In the genomic region with DNA sequence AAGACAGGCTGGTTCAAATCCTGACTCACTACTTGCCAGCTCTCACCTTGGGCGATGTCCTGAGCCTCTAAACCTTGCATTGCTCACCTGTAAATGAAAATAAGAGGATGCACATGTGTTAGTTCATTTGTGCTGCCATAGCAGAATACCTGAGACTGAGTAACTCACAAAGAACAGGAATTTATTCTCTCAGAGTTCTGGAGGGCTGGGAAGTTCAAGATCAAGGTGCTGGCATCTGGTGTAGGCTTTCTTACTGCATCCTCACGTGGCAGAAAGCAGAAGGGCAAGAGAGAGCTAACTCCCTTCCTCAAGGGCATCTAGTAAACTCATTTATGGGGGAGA, we compare ENCODE assay signal across 15 cellular contexts.
DNase-seq lines count a peak whose midpoint lies in the region; ATAC-seq and TF ChIP-seq lines count a peak whose summit lies in the region.
"Had no signal": no experiment of that assay in that cellular context is flagged by ENCODE, and none has a peak within 500 bp of the region (broad histone marks: within the 10 kb centered on the region; RNA-seq: fewer than 3 reads in every experiment).

No MANE protein-coding gene starts in this region.

- no peak overlapping the region for H3K23ac ChIP-seq in H9 (ENCODE audit: insufficient read length, low read depth, low read length)

- no peak overlapping the region for H3T11ph ChIP-seq in H9 (ENCODE audit: low read length)

- H2BK15ac ChIP-seq in H9 (ENCODE audit: low read depth, low read length), result no peak overlapping the region

- H3K27me3 ChIP-seq in ACC112 (ENCODE audit: insufficient read depth, low read length) (no peaks in the 10 kb centered on the region), H9 (ENCODE audit: insufficient read depth, low read length) (no peaks in the 10 kb centered on the region), WERI-Rb-1 (ENCODE audit: insufficient read depth, low read depth, severe bottlenecking) (no peaks in the 10 kb centered on the region), iPS-18a (ENCODE audit: control insufficient read depth, insufficient read depth, low read length) (no peaks in the 10 kb centered on the region)
- H3K27me3 ChIP-seq: MG63 had no signal

- whole genome bisulfite sequencing in H9 (ENCODE audit: extremely low coverage, insufficient read length, low lambda C conversion rate), result no CpG with 5 or more reads among the region's 2 CpGs

- H3K27me3 Mint-ChIP-seq in H9 (ENCODE audit: low read depth), result peaks cover 8% of the 10 kb centered on the region; the same call in 1 of the 2 replicates
- H3K27me3 Mint-ChIP-seq in activated CD4-positive, alpha-beta T cell treated with anti-CD3 and anti-CD28 coated beads, Interleukin-2, amount 10 ng/mL, durations not matched to agents 7 days and 5 days, result peaks cover 15% of the 10 kb centered on the region

- H4K8ac ChIP-seq in H9 (replicated peaks; ENCODE audit: insufficient read length, low read depth, low read length), result no peak overlapping the region

- peaks cover 0 to 3% (median 0%) of the 10 kb centered on the region in 3 experiments; a peak in 3 of 7 replicates for H3K36me3 Mint-ChIP-seq in H9 (ENCODE audit: insufficient read depth in 1 of 3, low read depth in 3 of 3)
- H3K36me3 Mint-ChIP-seq in activated CD4-positive, alpha-beta T cell treated with anti-CD3 and anti-CD28 coated beads, Interleukin-2, amount 10 ng/mL, durations not matched to agents 7 days and 5 days (ENCODE audit: low read depth), result no peaks in the 10 kb centered on the region

- no peak overlapping the region for H3K18ac ChIP-seq in H9 (ENCODE audit: insufficient read length, low read depth, low read length)

- H3K27ac Mint-ChIP-seq in H9, result no peak overlapping the region; a peak in 1 of 7 replicates
- H3K27ac Mint-ChIP-seq in activated CD4-positive, alpha-beta T cell treated with anti-CD3 and anti-CD28 coated beads, Interleukin-2, amount 10 ng/mL, durations not matched to agents 7 days and 5 days, result no peak overlapping the region

- H3K79me2 ChIP-seq in ACC112 (ENCODE audit: control insufficient read depth, insufficient read depth, low read length, unreplicated experiment), result no peaks in the 10 kb centered on the region
- no peaks in the 10 kb centered on the region for H3K79me2 ChIP-seq in H9 (ENCODE audit: insufficient read depth, low read length)

- H3K27ac ChIP-seq in ACC112 (ENCODE audit: low read depth, low read length) (peak overlapping the region; percentile 59; the same call in 1 of the 2 replicates), H9 (ENCODE audit: insufficient read length, low read depth, low read length) (no peak overlapping the region), WERI-Rb-1 (peak overlapping the region; percentile 36), iPS-18a (ENCODE audit: low read length) (no peak overlapping the region)
- H3K27ac ChIP-seq: KMS-11, PC-9 had no signal

- H2BK20ac ChIP-seq in H9 (ENCODE audit: low read depth, low read length, poor library complexity, severe bottlenecking), result no peak overlapping the region

- H3K14ac ChIP-seq in H9 (ENCODE audit: insufficient read depth, low read length), result no peak overlapping the region

- CTCF ChIA-PET in activated CD4-positive, alpha-beta T cell treated with anti-CD3 and anti-CD28 coated beads, Interleukin-2, amount 10 ng/mL, durations not matched to agents 7 days and 5 days (lab: Charles Lee), result interaction anchor here (0.6 kb wide), 1 partner anchor 133 kb away, joined by 3 read pairs; no protein-coding TSS in a partner anchor

- H2AK5ac ChIP-seq in H9 (ENCODE audit: insufficient read length, low read length), result no peak overlapping the region

- H2AFZ ChIP-seq in ACC112 (ENCODE audit: low read length, unreplicated experiment) (no peak overlapping the region), H9 (ENCODE audit: low read length) (no peak overlapping the region)
- H2AFZ ChIP-seq: PC-9 had no signal

- no peak overlapping the region for H2BK5ac ChIP-seq in H9 (ENCODE audit: insufficient read length, low read length)

- ATAC-seq in GM19463 (IDR thresholded peaks at IDR 0.05; ENCODE audit: unreplicated experiment), result no peak
- ATAC-seq: Right ventricle myocardium inferior had no signal

- H3K4me2 ChIP-seq in H9 (ENCODE audit: insufficient read depth, insufficient read length, low read length), result peak overlapping the region; percentile 8
- H3K4me2 ChIP-seq: KMS-11, PC-9 had no signal

- no peak overlapping the region for H2BK12ac ChIP-seq in H9 (ENCODE audit: insufficient read length, low read depth, low read length)

- H3K4me1 Mint-ChIP-seq in H9, result peaks cover 28 to 41% of the 10 kb centered on the region in 2 experiments
- H3K4me1 Mint-ChIP-seq in activated CD4-positive, alpha-beta T cell treated with anti-CD3 and anti-CD28 coated beads, Interleukin-2, amount 10 ng/mL, durations not matched to agents 7 days and 5 days, result peaks cover 4% of the 10 kb centered on the region

- no peak overlapping the region for H3K4me3 Mint-ChIP-seq in H9
- H3K4me3 Mint-ChIP-seq in activated CD4-positive, alpha-beta T cell treated with anti-CD3 and anti-CD28 coated beads, Interleukin-2, amount 10 ng/mL, durations not matched to agents 7 days and 5 days, result no peak overlapping the region

- H3K36me3 ChIP-seq in ACC112 (ENCODE audit: insufficient read depth, low read length) (no peaks in the 10 kb centered on the region), WERI-Rb-1 (no peaks in the 10 kb centered on the region), iPS-18a (ENCODE audit: control insufficient read depth, low read depth, low read length) (no peaks in the 10 kb centered on the region)
- H3K36me3 ChIP-seq: MG63 had no signal

- H3K23me2 ChIP-seq in H9 (ENCODE audit: insufficient read length, low read depth, low read length, poor library complexity, severe bottlenecking), result no peaks in the 10 kb centered on the region

- H3K9ac ChIP-seq in H9 (ENCODE audit: extremely low read depth, insufficient read length, low read length) (no peak overlapping the region), iPS-18a (ENCODE audit: low read length) (no peak overlapping the region)
- H3K9ac ChIP-seq: KMS-11 had no signal

- POLR2A ChIA-PET in activated CD4-positive, alpha-beta T cell treated with anti-CD3 and anti-CD28 coated beads, Interleukin-2, amount 10 ng/mL, durations not matched to agents 7 days and 5 days (lab: Charles Lee), result no interaction called here

- TF ChIP-seq CTCF in H9 (conservative IDR thresholded peaks at IDR 0.05) (no peak), WERI-Rb-1 (IDR thresholded peaks at IDR 0.05; ENCODE audit: low read depth, low read length) (no peak)

- H4K20me1 ChIP-seq in H9 (ENCODE audit: control insufficient read depth, insufficient read depth, insufficient read length), result no peaks in the 10 kb centered on the region

- H3K9me3 Mint-ChIP-seq in H9, result peaks cover 0 to 3% of the 10 kb centered on the region in 2 experiments; a peak in 1 of 5 replicates
- H3K9me3 Mint-ChIP-seq in activated CD4-positive, alpha-beta T cell treated with anti-CD3 and anti-CD28 coated beads, Interleukin-2, amount 10 ng/mL, durations not matched to agents 7 days and 5 days, result no peaks in the 10 kb centered on the region

- H3K4me1 ChIP-seq in ACC112 (ENCODE audit: control insufficient read depth, insufficient read depth, low read length, unreplicated experiment) (peaks cover 20% of the 10 kb centered on the region), H9 (ENCODE audit: insufficient read depth, low read length) (peaks cover 5% of the 10 kb centered on the region; the same call in 1 of the 2 replicates), iPS-18a (ENCODE audit: control insufficient read depth, low read depth, low read length) (peaks cover 15% of the 10 kb centered on the region)

- H3K9me3 ChIP-seq in H9 (ENCODE audit: control insufficient read depth, low read depth, low read length), result no peaks in the 10 kb centered on the region
- H3K9me3 ChIP-seq in WERI-Rb-1 (ENCODE audit: severe bottlenecking), result no peaks in the 10 kb centered on the region
- no peaks in the 10 kb centered on the region for H3K9me3 ChIP-seq in iPS-18a (ENCODE audit: control insufficient read depth, low read depth, low read length)
- H3K9me3 ChIP-seq: MG63 had no signal

- H3K56ac ChIP-seq in H9 (ENCODE audit: insufficient read length, low read depth, low read length), result no peak overlapping the region

- H3K4ac ChIP-seq in H9 (ENCODE audit: low read depth, low read length), result no peak overlapping the region

- H3K79me1 ChIP-seq in H9 (ENCODE audit: insufficient read depth, low read depth, low read length, poor library complexity, severe bottlenecking), result no peaks in the 10 kb centered on the region

- H3K4me3 ChIP-seq in ACC112 (ENCODE audit: low read depth, low read length) (no peak overlapping the region), WERI-Rb-1 (ENCODE audit: low read depth, low read length) (no peak overlapping the region), iPS-18a (ENCODE audit: low read length) (peak overlapping the region; percentile 22)
- H3K4me3 ChIP-seq: MG63, PC-9 had no signal

- no peak for DNase-seq in H9
- peak; percentile 11 for DNase-seq in WERI-Rb-1
- no peak for DNase-seq in activated CD4-positive, alpha-beta T cell treated with anti-CD3 and anti-CD28 coated beads, Interleukin-2, amount 10 ng/mL, durations not matched to agents 7 days and 5 days
- DNase-seq in T-helper 2 cell, result no peak
- DNase-seq in NCI-H187 treated with DMSO at 0.1 percent for 48 hours (lab: John Stamatoyannopoulos, UW), result no peak
- DNase-seq: Calu3, NCI-H1092 treated with DMSO at 0.1 percent for 48 hours, NCI-H1694 treated with DMSO at 0.1 percent for 48 hours, PC-9 had no signal

- no peak overlapping the region for H2BK120ac ChIP-seq in H9 (ENCODE audit: low read depth, low read length, poor library complexity, severe bottlenecking)

- H4K5ac ChIP-seq in H9 (ENCODE audit: insufficient read length, low read depth, low read length), result no peak overlapping the region

- H4K91ac ChIP-seq in H9 (ENCODE audit: insufficient read length, low read depth, low read length), result no peak overlapping the region

Comparison
In these comparisons a context has a peak if more than half of its experiments do, and no peak if none do; other contexts are left out.
1. H3K27ac ChIP-seq: peak in ACC112 (single experiment) and WERI-Rb-1 (single experiment); none in H9 (single experiment) and iPS-18a (single experiment).